ENCODE assay signal across 8 cellular contexts in genomic region chr17:82963104-82963950, GRCh38.
DNase-seq lines count a peak whose midpoint lies in the region; ATAC-seq lines count a peak whose summit lies in the region.

No MANE protein-coding gene starts in this region.

- H3K9me3 ChIP-seq in SK-N-MC (ENCODE audit: low read depth, low read length) (no peaks in the 10 kb centered on the region), Karpas-422 (ENCODE audit: low read length) (no peaks in the 10 kb centered on the region)

- H3K4me1 Mint-ChIP-seq in stimulated activated effector memory CD8-positive, alpha-beta T cell treated with anti-CD3 and anti-CD28 coated beads, Interleukin-12 subunit alpha, Interleukin-12 subunit beta, amount 100 ng/mL, for 72 hours, result peaks cover 6% of the 10 kb centered on the region

- no peaks in the 10 kb centered on the region for H3K27me3 ChIP-seq in Karpas-422 (ENCODE audit: low read length)

- intact Hi-C loops in left colon (cut with DNase I, micrococcal nuclease), result no loop called here

- H2AFZ ChIP-seq in Karpas-422 (ENCODE audit: low read length), result no peak overlapping the region

- H3K9ac ChIP-seq in SK-N-MC (ENCODE audit: insufficient read length) (no peak overlapping the region), Karpas-422 (ENCODE audit: low read length) (no peak overlapping the region)

- H3K4me3 Mint-ChIP-seq in stimulated activated effector memory CD8-positive, alpha-beta T cell treated with anti-CD3 and anti-CD28 coated beads, Interleukin-12 subunit alpha, Interleukin-12 subunit beta, amount 100 ng/mL, for 72 hours, result no peak overlapping the region

- peaks cover 14% of the 10 kb centered on the region for H3K4me1 ChIP-seq in Karpas-422 (ENCODE audit: low read length)

- peaks cover 5% of the 10 kb centered on the region for H3K36me3 Mint-ChIP-seq in stimulated activated effector memory CD8-positive, alpha-beta T cell treated with anti-CD3 and anti-CD28 coated beads, Interleukin-12 subunit alpha, Interleukin-12 subunit beta, amount 100 ng/mL, for 72 hours

- no peaks in the 10 kb centered on the region for H3K9me2 ChIP-seq in Karpas-422 (replicated peaks; ENCODE audit: insufficient read depth, low read length)

- H3K27ac Mint-ChIP-seq in stimulated activated effector memory CD8-positive, alpha-beta T cell treated with anti-CD3 and anti-CD28 coated beads, Interleukin-12 subunit alpha, Interleukin-12 subunit beta, amount 100 ng/mL, for 72 hours, result no peak overlapping the region

- no peaks in the 10 kb centered on the region for H3K9me3 Mint-ChIP-seq in stimulated activated effector memory CD8-positive, alpha-beta T cell treated with anti-CD3 and anti-CD28 coated beads, Interleukin-12 subunit alpha, Interleukin-12 subunit beta, amount 100 ng/mL, for 72 hours

- H4K20me1 ChIP-seq in Karpas-422 (ENCODE audit: insufficient read depth, low read depth, low read length), result no peaks in the 10 kb centered on the region

- no peak overlapping the region for H3K4me2 ChIP-seq in Karpas-422 (ENCODE audit: low read depth, low read length, poor library complexity, severe bottlenecking)

- H3K4me3 ChIP-seq in SK-N-MC (peak overlapping the region; percentile 54), Karpas-422 (ENCODE audit: low read length) (no peak overlapping the region)

- no peaks in the 10 kb centered on the region for H3K79me2 ChIP-seq in Karpas-422 (ENCODE audit: low read length)

- H3K36me3 ChIP-seq in SK-N-MC (ENCODE audit: insufficient read depth, low read length), result no peaks in the 10 kb centered on the region
- H3K36me3 ChIP-seq in Karpas-422 (ENCODE audit: insufficient read depth, low read length), result no peaks in the 10 kb centered on the region

- ATAC-seq in left colon (peak; percentile 94), HG03135 (IDR thresholded peaks at IDR 0.05; ENCODE audit: unreplicated experiment) (no peak)
- ATAC-seq in stimulated activated effector memory CD8-positive, alpha-beta T cell treated with anti-CD3 and anti-CD28 coated beads, Interleukin-12 subunit alpha, Interleukin-12 subunit beta, amount 100 ng/mL, for 72 hours, result peak; percentile 59

- H3K27ac ChIP-seq in SK-N-MC (no peak overlapping the region), Karpas-422 (ENCODE audit: low read length) (no peak overlapping the region)

- DNase-seq in stimulated activated CD4-positive, alpha-beta T cell treated with anti-CD3 and anti-CD28 coated beads, Interleukin-15, amount 100 ng/mL, for 24 hours, result peak; percentile 54
- no peak for DNase-seq in stimulated activated CD4-positive, alpha-beta T cell treated with anti-CD3 and anti-CD28 coated beads, Interleukin-4, amount 100 ng/mL, for 24 hours
- DNase-seq in SK-N-MC (ENCODE audit: low read depth, low spot score) (peak; percentile 5), dermis blood vessel endothelial cell (peak; percentile 90), left colon (peak; percentile 66 to 76), Karpas-422 (no peak)
- no peak for DNase-seq in stimulated activated effector memory CD8-positive, alpha-beta T cell treated with anti-CD3 and anti-CD28 coated beads, Interleukin-12 subunit alpha, Interleukin-12 subunit beta, amount 100 ng/mL, for 72 hours (ENCODE audit: low spot score in 2 of 2)

Comparison
In these comparisons a context has a peak if more than half of its experiments do, and no peak if none do; other contexts are left out.
1. DNase-seq: peak in stimulated activated CD4-positive, alpha-beta T cell treated with anti-CD3 and anti-CD28 coated beads, Interleukin-15, amount 100 ng/mL, for 24 hours (single experiment), SK-N-MC (single experiment), dermis blood vessel endothelial cell (single experiment) and left colon (2 of 2); none in stimulated activated CD4-positive, alpha-beta T cell treated with anti-CD3 and anti-CD28 coated beads, Interleukin-4, amount 100 ng/mL, for 24 hours (single experiment), stimulated activated effector memory CD8-positive, alpha-beta T cell treated with anti-CD3 and anti-CD28 coated beads, Interleukin-12 subunit alpha, Interleukin-12 subunit beta, amount 100 ng/mL, for 72 hours (0 of 2) and Karpas-422 (single experiment).